1 cellular context compared by ENCODE assay signal in the genomic region with DNA sequence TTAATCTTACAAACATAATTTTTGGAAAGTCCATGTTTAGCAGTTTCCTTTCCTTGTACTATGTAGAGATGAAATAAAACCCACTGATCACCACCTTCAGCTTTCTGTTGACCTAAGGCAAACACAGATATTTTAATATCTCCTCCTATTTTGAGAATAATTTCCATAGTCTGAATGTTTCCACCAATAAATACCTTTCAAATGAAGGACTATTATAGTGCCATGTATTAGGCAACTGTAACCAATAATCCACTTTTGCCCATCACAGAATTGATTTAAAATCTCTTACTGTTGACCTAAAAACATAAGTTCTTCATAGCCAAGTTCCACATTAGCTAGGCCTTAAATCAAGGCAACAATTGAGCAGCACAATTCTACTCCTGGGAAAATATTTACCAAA.
TF ChIP-seq lines count a peak whose summit lies in the region.

No MANE protein-coding gene starts in this region.

TF ChIP-seq in K562, 482 proteins besides CTCF, POLR2A, EP300 and RAD21:
- no peak for TF ChIP-seq CHD1 (IDR thresholded peaks at IDR 0.05; ENCODE audit: low read length)
- peak in 1 of 2 experiments; percentile 32; a peak in 1 of 4 replicates for TF ChIP-seq SIN3A (IDR thresholded peaks at IDR 0.05; ENCODE audit: borderline replicate concordance in 2 of 2, control insufficient read depth in 1 of 2, low read depth in 2 of 2, low read length in 2 of 2)
- 0 out of 2 replicates have a peak, but pooled peaks have one; percentile 9 for TF ChIP-seq GTF2E2 (tag; IDR thresholded peaks at IDR 0.05)
- TF ChIP-seq, protein P1, sequence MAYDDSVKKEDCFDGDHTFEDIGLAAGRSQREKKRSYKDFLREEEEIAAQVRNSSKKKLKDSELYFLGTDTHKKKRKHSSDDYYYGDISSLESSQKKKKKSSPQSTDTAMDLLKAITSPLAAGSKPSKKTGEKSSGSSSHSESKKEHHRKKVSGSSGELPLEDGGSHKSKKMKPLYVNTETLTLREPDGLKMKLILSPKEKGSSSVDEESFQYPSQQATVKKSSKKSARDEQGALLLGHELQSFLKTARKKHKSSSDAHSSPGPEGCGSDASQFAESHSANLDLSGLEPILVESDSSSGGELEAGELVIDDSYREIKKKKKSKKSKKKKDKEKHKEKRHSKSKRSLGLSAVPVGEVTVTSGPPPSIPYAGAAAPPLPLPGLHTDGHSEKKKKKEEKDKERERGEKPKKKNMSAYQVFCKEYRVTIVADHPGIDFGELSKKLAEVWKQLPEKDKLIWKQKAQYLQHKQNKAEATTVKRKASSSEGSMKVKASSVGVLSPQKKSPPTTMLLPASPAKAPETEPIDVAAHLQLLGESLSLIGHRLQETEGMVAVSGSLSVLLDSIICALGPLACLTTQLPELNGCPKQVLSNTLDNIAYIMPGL (CRISPR knock-in tag; IDR thresholded peaks at IDR 0.05), result no peak
- no peak for TF ChIP-seq ZNF77 (CRISPR knock-in tag; IDR thresholded peaks at IDR 0.05)
- TF ChIP-seq, protein P2, sequence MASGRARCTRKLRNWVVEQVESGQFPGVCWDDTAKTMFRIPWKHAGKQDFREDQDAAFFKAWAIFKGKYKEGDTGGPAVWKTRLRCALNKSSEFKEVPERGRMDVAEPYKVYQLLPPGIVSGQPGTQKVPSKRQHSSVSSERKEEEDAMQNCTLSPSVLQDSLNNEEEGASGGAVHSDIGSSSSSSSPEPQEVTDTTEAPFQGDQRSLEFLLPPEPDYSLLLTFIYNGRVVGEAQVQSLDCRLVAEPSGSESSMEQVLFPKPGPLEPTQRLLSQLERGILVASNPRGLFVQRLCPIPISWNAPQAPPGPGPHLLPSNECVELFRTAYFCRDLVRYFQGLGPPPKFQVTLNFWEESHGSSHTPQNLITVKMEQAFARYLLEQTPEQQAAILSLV (tag; IDR thresholded peaks at IDR 0.05), result no peak
- TF ChIP-seq, protein P3, sequence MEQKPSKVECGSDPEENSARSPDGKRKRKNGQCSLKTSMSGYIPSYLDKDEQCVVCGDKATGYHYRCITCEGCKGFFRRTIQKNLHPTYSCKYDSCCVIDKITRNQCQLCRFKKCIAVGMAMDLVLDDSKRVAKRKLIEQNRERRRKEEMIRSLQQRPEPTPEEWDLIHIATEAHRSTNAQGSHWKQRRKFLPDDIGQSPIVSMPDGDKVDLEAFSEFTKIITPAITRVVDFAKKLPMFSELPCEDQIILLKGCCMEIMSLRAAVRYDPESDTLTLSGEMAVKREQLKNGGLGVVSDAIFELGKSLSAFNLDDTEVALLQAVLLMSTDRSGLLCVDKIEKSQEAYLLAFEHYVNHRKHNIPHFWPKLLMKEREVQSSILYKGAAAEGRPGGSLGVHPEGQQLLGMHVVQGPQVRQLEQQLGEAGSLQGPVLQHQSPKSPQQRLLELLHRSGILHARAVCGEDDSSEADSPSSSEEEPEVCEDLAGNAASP (IDR thresholded peaks at IDR 0.05), result no peak
- TF ChIP-seq ZFX (CRISPR knock-in tag; IDR thresholded peaks at IDR 0.05), result 0 out of 2 replicates have a peak, but pooled peaks have one; percentile 49
- TF ChIP-seq KAT7 (CRISPR knock-in tag; IDR thresholded peaks at IDR 0.05; ENCODE audit: borderline replicate concordance), result 0 out of 2 replicates have a peak, but pooled peaks have one; percentile 43
- no peak for TF ChIP-seq PML (IDR thresholded peaks at IDR 0.05; ENCODE audit: low read length)
- TF ChIP-seq ZZZ3 (IDR thresholded peaks at IDR 0.05), result no peak
- TF ChIP-seq, protein P4, sequence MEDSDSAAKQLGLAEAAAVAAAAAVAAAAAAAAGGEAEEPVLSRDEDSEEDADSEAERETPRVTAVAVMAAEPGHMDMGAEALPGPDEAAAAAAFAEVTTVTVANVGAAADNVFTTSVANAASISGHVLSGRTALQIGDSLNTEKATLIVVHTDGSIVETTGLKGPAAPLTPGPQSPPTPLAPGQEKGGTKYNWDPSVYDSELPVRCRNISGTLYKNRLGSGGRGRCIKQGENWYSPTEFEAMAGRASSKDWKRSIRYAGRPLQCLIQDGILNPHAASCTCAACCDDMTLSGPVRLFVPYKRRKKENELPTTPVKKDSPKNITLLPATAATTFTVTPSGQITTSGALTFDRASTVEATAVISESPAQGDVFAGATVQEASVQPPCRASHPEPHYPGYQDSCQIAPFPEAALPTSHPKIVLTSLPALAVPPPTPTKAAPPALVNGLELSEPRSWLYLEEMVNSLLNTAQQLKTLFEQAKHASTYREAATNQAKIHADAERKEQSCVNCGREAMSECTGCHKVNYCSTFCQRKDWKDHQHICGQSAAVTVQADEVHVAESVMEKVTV (CRISPR knock-in tag; IDR thresholded peaks at IDR 0.05), result peak; percentile 3; the same call in 1 of the 2 replicates
- TF ChIP-seq, protein P5, sequence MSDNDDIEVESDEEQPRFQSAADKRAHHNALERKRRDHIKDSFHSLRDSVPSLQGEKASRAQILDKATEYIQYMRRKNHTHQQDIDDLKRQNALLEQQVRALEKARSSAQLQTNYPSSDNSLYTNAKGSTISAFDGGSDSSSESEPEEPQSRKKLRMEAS (CRISPR knock-in tag; IDR thresholded peaks at IDR 0.05), result no peak
- TF ChIP-seq, protein P6, sequence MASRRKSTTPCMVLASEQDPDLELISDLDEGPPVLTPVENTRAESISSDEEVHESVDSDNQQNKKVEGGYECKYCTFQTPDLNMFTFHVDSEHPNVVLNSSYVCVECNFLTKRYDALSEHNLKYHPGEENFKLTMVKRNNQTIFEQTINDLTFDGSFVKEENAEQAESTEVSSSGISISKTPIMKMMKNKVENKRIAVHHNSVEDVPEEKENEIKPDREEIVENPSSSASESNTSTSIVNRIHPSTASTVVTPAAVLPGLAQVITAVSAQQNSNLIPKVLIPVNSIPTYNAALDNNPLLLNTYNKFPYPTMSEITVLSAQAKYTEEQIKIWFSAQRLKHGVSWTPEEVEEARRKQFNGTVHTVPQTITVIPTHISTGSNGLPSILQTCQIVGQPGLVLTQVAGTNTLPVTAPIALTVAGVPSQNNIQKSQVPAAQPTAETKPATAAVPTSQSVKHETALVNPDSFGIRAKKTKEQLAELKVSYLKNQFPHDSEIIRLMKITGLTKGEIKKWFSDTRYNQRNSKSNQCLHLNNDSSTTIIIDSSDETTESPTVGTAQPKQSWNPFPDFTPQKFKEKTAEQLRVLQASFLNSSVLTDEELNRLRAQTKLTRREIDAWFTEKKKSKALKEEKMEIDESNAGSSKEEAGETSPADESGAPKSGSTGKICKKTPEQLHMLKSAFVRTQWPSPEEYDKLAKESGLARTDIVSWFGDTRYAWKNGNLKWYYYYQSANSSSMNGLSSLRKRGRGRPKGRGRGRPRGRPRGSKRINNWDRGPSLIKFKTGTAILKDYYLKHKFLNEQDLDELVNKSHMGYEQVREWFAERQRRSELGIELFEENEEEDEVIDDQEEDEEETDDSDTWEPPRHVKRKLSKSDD (conservative IDR thresholded peaks at IDR 0.05; ENCODE audit: low read length), result no peak
- TF ChIP-seq KDM1A (IDR thresholded peaks at IDR 0.05), result peak in 1 of 2 experiments; percentile 1; a peak in 1 of 4 replicates
- TF ChIP-seq, protein P7, sequence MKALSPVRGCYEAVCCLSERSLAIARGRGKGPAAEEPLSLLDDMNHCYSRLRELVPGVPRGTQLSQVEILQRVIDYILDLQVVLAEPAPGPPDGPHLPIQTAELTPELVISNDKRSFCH (CRISPR knock-in tag; IDR thresholded peaks at IDR 0.05), result 0 out of 2 replicates have a peak, but pooled peaks have one; percentile 46
- TF ChIP-seq, protein P7 (tag; IDR thresholded peaks at IDR 0.05), result no peak
- TF ChIP-seq, protein P8, sequence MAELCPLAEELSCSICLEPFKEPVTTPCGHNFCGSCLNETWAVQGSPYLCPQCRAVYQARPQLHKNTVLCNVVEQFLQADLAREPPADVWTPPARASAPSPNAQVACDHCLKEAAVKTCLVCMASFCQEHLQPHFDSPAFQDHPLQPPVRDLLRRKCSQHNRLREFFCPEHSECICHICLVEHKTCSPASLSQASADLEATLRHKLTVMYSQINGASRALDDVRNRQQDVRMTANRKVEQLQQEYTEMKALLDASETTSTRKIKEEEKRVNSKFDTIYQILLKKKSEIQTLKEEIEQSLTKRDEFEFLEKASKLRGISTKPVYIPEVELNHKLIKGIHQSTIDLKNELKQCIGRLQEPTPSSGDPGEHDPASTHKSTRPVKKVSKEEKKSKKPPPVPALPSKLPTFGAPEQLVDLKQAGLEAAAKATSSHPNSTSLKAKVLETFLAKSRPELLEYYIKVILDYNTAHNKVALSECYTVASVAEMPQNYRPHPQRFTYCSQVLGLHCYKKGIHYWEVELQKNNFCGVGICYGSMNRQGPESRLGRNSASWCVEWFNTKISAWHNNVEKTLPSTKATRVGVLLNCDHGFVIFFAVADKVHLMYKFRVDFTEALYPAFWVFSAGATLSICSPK (IDR thresholded peaks at IDR 0.05; ENCODE audit: borderline replicate concordance), result no peak
TF ChIP-seq in K562: peak in this region for 7.
